In the genomic region with DNA sequence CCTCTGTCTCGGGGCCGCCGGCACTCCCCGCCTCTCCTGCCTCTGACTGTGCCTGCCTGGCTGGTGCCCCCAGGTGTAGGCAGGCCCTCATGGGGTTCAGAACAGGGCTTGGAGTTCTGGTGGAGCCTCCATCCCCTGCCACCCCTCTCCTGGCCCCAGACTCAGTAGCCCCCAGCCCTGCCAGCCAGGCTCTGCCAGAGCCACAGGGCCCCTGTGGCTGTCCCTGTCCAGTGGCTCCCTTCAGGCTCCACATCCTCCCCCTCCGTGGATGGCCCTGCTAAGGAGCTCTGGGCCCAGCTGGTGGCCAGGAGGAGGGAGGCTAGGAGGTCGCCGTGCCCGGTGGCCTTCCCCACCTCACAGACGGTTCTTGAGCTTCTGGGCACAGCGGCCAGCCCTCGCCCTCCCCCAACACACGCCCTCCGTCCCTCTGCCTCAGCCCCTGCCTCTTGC, we compare ENCODE assay signal across 12 cellular contexts. TPM values are rescaled to one million over a fixed set of nuclear protein-coding genes. Genes with fewer than 3 reads are reported as not detected.
A peak's percentile ranks its signal among the peaks of the same experiment; 100 is the strongest.
DNase-seq lines count a peak whose midpoint lies in the region; ATAC-seq and TF ChIP-seq lines count a peak whose summit lies in the region.
"Had no signal": no experiment of that assay in that cellular context is flagged by ENCODE, and none has a peak within 500 bp of the region (broad histone marks: within the 10 kb centered on the region; RNA-seq: fewer than 3 reads in every experiment).

No MANE protein-coding gene starts in this region.

- H3K36me3 Mint-ChIP-seq in HFFc6 (ENCODE audit: low read depth), result no peaks in the 10 kb centered on the region
- H3K36me3 Mint-ChIP-seq: CD4-positive, alpha-beta memory T cell had no signal

- H3K27ac ChIP-seq in caudate nucleus (ENCODE audit: low read depth, low read length), result peak overlapping the region; percentile 97
- H3K27ac ChIP-seq in layer of hippocampus (ENCODE audit: low read depth, low read length), result peak overlapping the region; percentile 93
- peak overlapping the region; percentile 75 for H3K27ac ChIP-seq in stomach smooth muscle (ENCODE audit: low read length)
- no peak overlapping the region for H3K27ac ChIP-seq in body of pancreas
- no peak overlapping the region for H3K27ac ChIP-seq in trophoblast cell (ENCODE audit: low read depth, low read length)

- H3K27me3 ChIP-seq in layer of hippocampus (ENCODE audit: control insufficient read depth, insufficient read depth, low read length) (no peaks in the 10 kb centered on the region), stomach smooth muscle (ENCODE audit: control insufficient read depth in 1 of 2, insufficient read depth in 2 of 2, low read length in 2 of 2) (no peaks in the 10 kb centered on the region), body of pancreas (no peaks in the 10 kb centered on the region), trophoblast cell (ENCODE audit: insufficient read depth, low read length) (no peaks in the 10 kb centered on the region)

- H2AK5ac ChIP-seq in trophoblast cell (ENCODE audit: low read length), result no peak overlapping the region

- ATAC-seq in body of pancreas, result no peak

- H3K9me3 ChIP-seq in stomach smooth muscle (ENCODE audit: control insufficient read depth in 2 of 2, low read length in 2 of 2), result no peaks in the 10 kb centered on the region
- H3K9me3 ChIP-seq in body of pancreas, result no peaks in the 10 kb centered on the region
- no peaks in the 10 kb centered on the region for H3K9me3 ChIP-seq in trophoblast cell (ENCODE audit: insufficient read depth, low read depth, low read length)

- no peak overlapping the region for H2BK120ac ChIP-seq in trophoblast cell (ENCODE audit: insufficient read depth, low read length, poor library complexity)

- H3K36me3 ChIP-seq in stomach smooth muscle (ENCODE audit: control insufficient read depth in 2 of 2, insufficient read depth in 2 of 2, low read length in 2 of 2) (no peaks in the 10 kb centered on the region), body of pancreas (replicated peaks in 1 of 2; ENCODE audit: insufficient read depth in 1 of 2, low read depth in 2 of 2) (no peaks in the 10 kb centered on the region), trophoblast cell (ENCODE audit: control insufficient read depth in 1 of 2, insufficient read depth in 2 of 2, low read length in 2 of 2) (no peaks in the 10 kb centered on the region)

- no peak overlapping the region for H2BK12ac ChIP-seq in trophoblast cell (ENCODE audit: low read length)

- H3K4me1 Mint-ChIP-seq in HFFc6 (ENCODE audit: low read depth), result peaks cover 22% of the 10 kb centered on the region

- TF ChIP-seq CTCF in HFFc6 (IDR thresholded peaks at IDR 0.05) (no peak), body of pancreas (IDR thresholded peaks at IDR 0.05) (no peak)

- DNase-seq in HFFc6 (no peak), caudate nucleus (lab: John Stamatoyannopoulos, UW) (no peak), islet precursor cell (no peak), NCI-H446 (lab: John Stamatoyannopoulos, UW) (no peak), body of pancreas (no peak), trophoblast cell (no peak)
- DNase-seq: activated CD8-positive, alpha-beta memory T cell treated with anti-CD3 and anti-CD28 coated beads, Interleukin-2, amount 50 U/mL, for 4 hours; NCI-H2171 had no signal

- no peak overlapping the region for H3K4ac ChIP-seq in trophoblast cell (ENCODE audit: low read depth, low read length)

- no peaks in the 10 kb centered on the region for H3K79me2 ChIP-seq in trophoblast cell (ENCODE audit: control insufficient read depth, insufficient read depth, low read length, poor library complexity)

- H3K79me1 ChIP-seq in trophoblast cell (ENCODE audit: low read length), result no peaks in the 10 kb centered on the region

- H3K4me3 ChIP-seq in stomach smooth muscle (ENCODE audit: low read length in 2 of 2) (peak overlapping the region in 1 of 2 donors; percentile 55), body of pancreas (no peak overlapping the region), trophoblast cell (ENCODE audit: low read depth, low read length) (no peak overlapping the region)
- H3K4me3 ChIP-seq: lung had no signal

- intact Hi-C loops in body of pancreas (cut with DNase I), result no loop called here

- H3K9me3 Mint-ChIP-seq in HFFc6, result no peaks in the 10 kb centered on the region
- H3K9me3 Mint-ChIP-seq: CD4-positive, alpha-beta memory T cell had no signal

- no peak for TF ChIP-seq POLR2A in body of pancreas (IDR thresholded peaks at IDR 0.05)

- no peak overlapping the region for H2AFZ ChIP-seq in trophoblast cell (ENCODE audit: insufficient read depth, low read length, poor library complexity)

- H3K14ac ChIP-seq in trophoblast cell (ENCODE audit: low read length), result no peak overlapping the region

- no peak overlapping the region for H2BK5ac ChIP-seq in trophoblast cell (ENCODE audit: low read depth, low read length, poor library complexity)

- H3K4me2 ChIP-seq in trophoblast cell (ENCODE audit: low read length), result no peak overlapping the region

- peaks cover 5% of the 10 kb centered on the region for H3K27me3 Mint-ChIP-seq in HFFc6 (ENCODE audit: insufficient read depth)
- H3K27me3 Mint-ChIP-seq: CD4-positive, alpha-beta memory T cell had no signal

- no peak overlapping the region for H4K91ac ChIP-seq in trophoblast cell (ENCODE audit: low read depth, low read length)

- no peak overlapping the region for H3K23ac ChIP-seq in trophoblast cell (ENCODE audit: low read length)

- WGBS in body of pancreas, 2 donors, result 68 to 70% methylated on average over 4 to 13 of the region's 13 CpGs
- no CpG with 5 or more reads among the region's 13 CpGs for WGBS in trophoblast cell (ENCODE audit: extremely low coverage, insufficient coverage, insufficient read length)

- no peak overlapping the region for H4K12ac ChIP-seq in trophoblast cell (ENCODE audit: low read depth, low read length)

- no peak overlapping the region for H3K4me3 Mint-ChIP-seq in HFFc6
- H3K4me3 Mint-ChIP-seq: CD4-positive, alpha-beta memory T cell had no signal

- H4K8ac ChIP-seq in trophoblast cell (ENCODE audit: low read depth, low read length), result no peak overlapping the region

- H3K27ac Mint-ChIP-seq in HFFc6, result peak overlapping the region; percentile 98

- peak overlapping the region; percentile 29 to 47 for H3K9ac ChIP-seq in stomach smooth muscle (ENCODE audit: low read length in 2 of 2)
- no peak overlapping the region for H3K9ac ChIP-seq in trophoblast cell (ENCODE audit: low read length)

- no peak overlapping the region for H3K18ac ChIP-seq in trophoblast cell (ENCODE audit: low read length)

- H3K4me1 ChIP-seq in stomach smooth muscle (ENCODE audit: control insufficient read depth, insufficient read depth, low read length) (peaks cover 91% of the 10 kb centered on the region), body of pancreas (peaks cover 48% of the 10 kb centered on the region), trophoblast cell (ENCODE audit: control insufficient read depth in 1 of 2, insufficient read depth in 2 of 2, low read length in 2 of 2) (peaks cover 7 to 9% of the 10 kb centered on the region in 2 experiments)

RNA-seq across cellular contexts. Expression of a gene that starts 12.5 kb away (rescaled TPM):
- total RNA-seq in HFFc6 (2021; fragmentation: NEBNext Ultra II Directional; extraction: Animal tissue kit (Norgen Biotek cat#: 25700)), result 10 to 100 TPM; 12.0 to 14.9 (median 13.4) TPM
- 10 to 100 TPM in 1 of 2 donors, 1 to 10 TPM in 1; 7.9 to 10.4 TPM for total RNA-seq in body of pancreas
- 3.4 and 3.5 TPM in 2 replicates for polyA plus RNA-seq in trophoblast cell (2013)

RNA-seq across cellular contexts. Expression of a gene that starts 18.9 kb away (rescaled TPM):
- total RNA-seq in HFFc6 (2021; fragmentation: NEBNext Ultra II Directional; extraction: Animal tissue kit (Norgen Biotek cat#: 25700)), result 10 to 100 TPM; 16.6 to 31.3 (median 19.4) TPM
- 100 to 1,000 TPM in 1 of 2 donors, 10 to 100 TPM in 1; 92.1 to 146 TPM for total RNA-seq in body of pancreas
- 102 and 110 TPM in 2 replicates for polyA plus RNA-seq in trophoblast cell (2013)

RNA-seq across cellular contexts. Expression of a gene that starts 20.9 kb away (rescaled TPM):
- total RNA-seq in HFFc6 (2021; fragmentation: NEBNext Ultra II Directional; extraction: Animal tissue kit (Norgen Biotek cat#: 25700)), result 10 to 100 TPM; 22.6 to 25.8 (median 23.6) TPM
- total RNA-seq in body of pancreas, result 10 to 100 TPM in 1 of 2 donors, 1 to 10 TPM in 1; 9.9 to 11.9 TPM
- 21.3 and 22.2 TPM in 2 replicates for polyA plus RNA-seq in trophoblast cell (2013)

RNA-seq across cellular contexts. Expression of a gene that starts 21.2 kb away (rescaled TPM):
- total RNA-seq in HFFc6 (2021; fragmentation: NEBNext Ultra II Directional; extraction: Animal tissue kit (Norgen Biotek cat#: 25700)), result 10 to 100 TPM; 38.7 to 54.8 (median 46.9) TPM
- total RNA-seq in body of pancreas, result 10 to 100 TPM; 15.2 to 32.2 TPM
- polyA plus RNA-seq in trophoblast cell (2013), result 42.0 and 45.6 TPM in 2 replicates

Comparison
In these comparisons a context has a peak if more than half of its experiments do, and no peak if none do; other contexts are left out.
1. H3K27ac ChIP-seq: peak in caudate nucleus (single experiment), layer of hippocampus (single experiment) and stomach smooth muscle (single experiment); none in body of pancreas (0 of 4) and trophoblast cell (single experiment).